14 cellular contexts compared by ENCODE assay signal in the genomic region with DNA sequence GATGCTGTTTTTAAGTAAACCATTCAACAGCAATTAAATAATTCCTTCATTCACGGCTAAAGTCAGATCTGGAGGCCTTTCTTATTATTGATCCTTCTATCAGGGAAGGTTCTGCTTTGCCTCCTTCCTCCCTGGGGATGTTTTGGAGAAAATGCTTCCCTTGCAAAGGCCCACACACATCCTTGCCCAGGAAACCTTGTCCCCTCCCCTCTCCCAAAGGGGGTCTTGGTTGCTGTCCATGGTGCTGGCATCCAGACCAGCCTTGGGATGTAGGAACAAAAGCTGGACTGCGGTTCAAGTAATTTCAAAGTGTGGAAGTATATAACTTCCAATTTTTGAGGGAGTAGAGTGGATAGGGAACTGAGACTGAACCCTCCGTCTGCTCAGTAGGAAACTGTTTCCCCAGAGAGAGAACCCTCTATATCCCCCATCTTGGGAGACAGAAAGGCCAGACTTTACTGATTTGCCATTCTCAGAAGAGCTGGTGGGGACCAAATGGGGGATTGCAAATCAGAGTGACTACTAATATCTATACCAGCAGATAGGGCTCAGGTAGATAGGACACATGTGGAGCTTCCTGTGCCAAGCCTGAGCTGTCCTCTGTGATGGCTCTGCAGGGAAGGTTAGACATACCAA. TPM values are rescaled to one million over a fixed set of nuclear protein-coding genes. Genes with fewer than 3 reads are reported as not detected.
"Had no signal": no experiment of that assay in that cellular context is flagged by ENCODE, and none has a peak within 500 bp of the region (broad histone marks: within the 10 kb centered on the region; RNA-seq: fewer than 3 reads in every experiment).

No MANE protein-coding gene starts in this region.

- DNase-seq: activated naive CD8-positive, alpha-beta T cell treated with anti-CD3 and anti-CD28 coated beads for 36 hours; effector memory CD8-positive, alpha-beta T cell; erythroblast; gastrocnemius medialis; heart left ventricle; left colon; midbrain; posterior cingulate gyrus; retina; T-helper 2 cell had no signal

- H3K27me3 Mint-ChIP-seq: activated naive CD8-positive, alpha-beta T cell treated with anti-CD3 and anti-CD28 coated beads for 36 hours had no signal

- H3K4me3 ChIP-seq: gastrocnemius medialis, heart left ventricle had no signal

- ATAC-seq: effector memory CD8-positive, alpha-beta T cell; gastrocnemius medialis; heart left ventricle; left colon; stimulated activated effector memory CD8-positive, alpha-beta T cell treated with anti-CD3 and anti-CD28 coated beads, Interleukin-12 subunit alpha, Interleukin-12 subunit beta, amount 100 ng/mL, for 72 hours had no signal

- H3K4me3 Mint-ChIP-seq: activated naive CD8-positive, alpha-beta T cell treated with anti-CD3 and anti-CD28 coated beads for 36 hours; activated T-helper 1 cell treated with anti-CD3 and anti-CD28 coated beads, Interleukin-12 subunit alpha, Interleukin-12 subunit beta, Interleukin-2, Interleukin-4 antibody, amounts not matched to agents 30 ng/mL and 10 ng/mL and 1 ng/mL, durations not matched to agents 14 hours and 24 hours and 36 hours; dendritic cell treated with granulocyte-macrophage colony-stimulating factor and Interleukin-4, amounts not matched to agents 40 ng/mL and 50 ng/mL, for 4 days; effector memory CD8-positive, alpha-beta T cell; stimulated activated effector memory CD8-positive, alpha-beta T cell treated with anti-CD3 and anti-CD28 coated beads, Interleukin-12 subunit alpha, Interleukin-12 subunit beta, amount 100 ng/mL, for 72 hours had no signal

- H3K27ac ChIP-seq: gastrocnemius medialis, heart left ventricle, neutrophil had no signal

- H3K36me3 ChIP-seq: neutrophil had no signal

- H3K27ac Mint-ChIP-seq: activated naive CD8-positive, alpha-beta T cell treated with anti-CD3 and anti-CD28 coated beads for 36 hours; activated T-helper 1 cell treated with anti-CD3 and anti-CD28 coated beads, Interleukin-12 subunit alpha, Interleukin-12 subunit beta, Interleukin-2, Interleukin-4 antibody, amounts not matched to agents 30 ng/mL and 10 ng/mL and 1 ng/mL, durations not matched to agents 14 hours and 24 hours and 36 hours; dendritic cell treated with granulocyte-macrophage colony-stimulating factor and Interleukin-4, amounts not matched to agents 40 ng/mL and 50 ng/mL, for 4 days; stimulated activated effector memory CD8-positive, alpha-beta T cell treated with anti-CD3 and anti-CD28 coated beads, Interleukin-12 subunit alpha, Interleukin-12 subunit beta, amount 100 ng/mL, for 72 hours had no signal

- H3K9me3 ChIP-seq: gastrocnemius medialis, heart left ventricle, neutrophil had no signal

- H3K9me3 Mint-ChIP-seq: activated naive CD8-positive, alpha-beta T cell treated with anti-CD3 and anti-CD28 coated beads for 36 hours; activated T-helper 1 cell treated with anti-CD3 and anti-CD28 coated beads, Interleukin-12 subunit alpha, Interleukin-12 subunit beta, Interleukin-2, Interleukin-4 antibody, amounts not matched to agents 30 ng/mL and 10 ng/mL and 1 ng/mL, durations not matched to agents 14 hours and 24 hours and 36 hours; dendritic cell treated with granulocyte-macrophage colony-stimulating factor and Interleukin-4, amounts not matched to agents 40 ng/mL and 50 ng/mL, for 4 days; effector memory CD8-positive, alpha-beta T cell; stimulated activated effector memory CD8-positive, alpha-beta T cell treated with anti-CD3 and anti-CD28 coated beads, Interleukin-12 subunit alpha, Interleukin-12 subunit beta, amount 100 ng/mL, for 72 hours had no signal

RNA-seq across cellular contexts. Expression of a gene that starts 6.4 kb away (rescaled TPM):
- total RNA-seq: gastrocnemius medialis had no signal
